2 cellular contexts compared by ENCODE assay signal in the genomic region with DNA sequence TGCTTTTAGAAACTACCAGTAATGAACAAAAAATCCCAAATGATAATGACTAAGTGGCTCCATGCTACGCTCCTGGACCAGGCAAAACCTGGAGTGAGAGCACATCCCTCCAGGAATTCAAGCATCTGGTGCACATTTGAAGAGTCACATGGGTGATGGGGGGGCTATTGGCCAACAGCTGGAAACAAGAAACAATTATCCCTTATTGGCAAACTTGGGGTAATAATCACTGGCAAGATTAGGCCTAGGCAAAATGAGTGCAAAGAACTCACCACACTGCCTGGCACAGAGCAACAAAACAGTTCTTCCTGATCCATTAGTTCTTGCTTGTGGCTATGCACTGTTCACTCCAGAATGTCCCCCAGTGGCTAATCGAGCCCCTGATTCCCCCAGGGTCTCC.
TF ChIP-seq lines count a peak whose summit lies in the region.

No MANE protein-coding gene starts in this region.

TF ChIP-seq in SK-N-SH, 30 proteins besides CTCF, POLR2A, EP300 and RAD21 (continued from another document):
- TF ChIP-seq, protein P1, sequence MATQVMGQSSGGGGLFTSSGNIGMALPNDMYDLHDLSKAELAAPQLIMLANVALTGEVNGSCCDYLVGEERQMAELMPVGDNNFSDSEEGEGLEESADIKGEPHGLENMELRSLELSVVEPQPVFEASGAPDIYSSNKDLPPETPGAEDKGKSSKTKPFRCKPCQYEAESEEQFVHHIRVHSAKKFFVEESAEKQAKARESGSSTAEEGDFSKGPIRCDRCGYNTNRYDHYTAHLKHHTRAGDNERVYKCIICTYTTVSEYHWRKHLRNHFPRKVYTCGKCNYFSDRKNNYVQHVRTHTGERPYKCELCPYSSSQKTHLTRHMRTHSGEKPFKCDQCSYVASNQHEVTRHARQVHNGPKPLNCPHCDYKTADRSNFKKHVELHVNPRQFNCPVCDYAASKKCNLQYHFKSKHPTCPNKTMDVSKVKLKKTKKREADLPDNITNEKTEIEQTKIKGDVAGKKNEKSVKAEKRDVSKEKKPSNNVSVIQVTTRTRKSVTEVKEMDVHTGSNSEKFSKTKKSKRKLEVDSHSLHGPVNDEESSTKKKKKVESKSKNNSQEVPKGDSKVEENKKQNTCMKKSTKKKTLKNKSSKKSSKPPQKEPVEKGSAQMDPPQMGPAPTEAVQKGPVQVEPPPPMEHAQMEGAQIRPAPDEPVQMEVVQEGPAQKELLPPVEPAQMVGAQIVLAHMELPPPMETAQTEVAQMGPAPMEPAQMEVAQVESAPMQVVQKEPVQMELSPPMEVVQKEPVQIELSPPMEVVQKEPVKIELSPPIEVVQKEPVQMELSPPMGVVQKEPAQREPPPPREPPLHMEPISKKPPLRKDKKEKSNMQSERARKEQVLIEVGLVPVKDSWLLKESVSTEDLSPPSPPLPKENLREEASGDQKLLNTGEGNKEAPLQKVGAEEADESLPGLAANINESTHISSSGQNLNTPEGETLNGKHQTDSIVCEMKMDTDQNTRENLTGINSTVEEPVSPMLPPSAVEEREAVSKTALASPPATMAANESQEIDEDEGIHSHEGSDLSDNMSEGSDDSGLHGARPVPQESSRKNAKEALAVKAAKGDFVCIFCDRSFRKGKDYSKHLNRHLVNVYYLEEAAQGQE (IDR thresholded peaks at IDR 0.05; ENCODE audit: low read depth, low read length), result no peak
- TF ChIP-seq, protein P2, sequence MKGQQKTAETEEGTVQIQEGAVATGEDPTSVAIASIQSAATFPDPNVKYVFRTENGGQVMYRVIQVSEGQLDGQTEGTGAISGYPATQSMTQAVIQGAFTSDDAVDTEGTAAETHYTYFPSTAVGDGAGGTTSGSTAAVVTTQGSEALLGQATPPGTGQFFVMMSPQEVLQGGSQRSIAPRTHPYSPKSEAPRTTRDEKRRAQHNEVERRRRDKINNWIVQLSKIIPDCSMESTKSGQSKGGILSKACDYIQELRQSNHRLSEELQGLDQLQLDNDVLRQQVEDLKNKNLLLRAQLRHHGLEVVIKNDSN (IDR thresholded peaks at IDR 0.05; ENCODE audit: borderline replicate concordance, low read depth), result no peak
- TF ChIP-seq, protein P3, sequence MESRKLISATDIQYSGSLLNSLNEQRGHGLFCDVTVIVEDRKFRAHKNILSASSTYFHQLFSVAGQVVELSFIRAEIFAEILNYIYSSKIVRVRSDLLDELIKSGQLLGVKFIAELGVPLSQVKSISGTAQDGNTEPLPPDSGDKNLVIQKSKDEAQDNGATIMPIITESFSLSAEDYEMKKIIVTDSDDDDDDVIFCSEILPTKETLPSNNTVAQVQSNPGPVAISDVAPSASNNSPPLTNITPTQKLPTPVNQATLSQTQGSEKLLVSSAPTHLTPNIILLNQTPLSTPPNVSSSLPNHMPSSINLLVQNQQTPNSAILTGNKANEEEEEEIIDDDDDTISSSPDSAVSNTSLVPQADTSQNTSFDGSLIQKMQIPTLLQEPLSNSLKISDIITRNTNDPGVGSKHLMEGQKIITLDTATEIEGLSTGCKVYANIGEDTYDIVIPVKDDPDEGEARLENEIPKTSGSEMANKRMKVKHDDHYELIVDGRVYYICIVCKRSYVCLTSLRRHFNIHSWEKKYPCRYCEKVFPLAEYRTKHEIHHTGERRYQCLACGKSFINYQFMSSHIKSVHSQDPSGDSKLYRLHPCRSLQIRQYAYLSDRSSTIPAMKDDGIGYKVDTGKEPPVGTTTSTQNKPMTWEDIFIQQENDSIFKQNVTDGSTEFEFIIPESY (IDR thresholded peaks at IDR 0.05; ENCODE audit: borderline replicate concordance, low read depth), result no peak
- TF ChIP-seq, protein P4, sequence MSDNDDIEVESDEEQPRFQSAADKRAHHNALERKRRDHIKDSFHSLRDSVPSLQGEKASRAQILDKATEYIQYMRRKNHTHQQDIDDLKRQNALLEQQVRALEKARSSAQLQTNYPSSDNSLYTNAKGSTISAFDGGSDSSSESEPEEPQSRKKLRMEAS (IDR thresholded peaks at IDR 0.05; ENCODE audit: low read depth), result no peak
- TF ChIP-seq TCF12 (IDR thresholded peaks at IDR 0.05) (no peak), RFX5 (IDR thresholded peaks at IDR 0.05; ENCODE audit: low read length) (no peak), NFIC (IDR thresholded peaks at IDR 0.05; ENCODE audit: borderline replicate concordance) (no peak)

TF ChIP-seq in SK-N-SH treated with all-trans-retinoic acid at 6 μM for 48 hours, 23 proteins besides CTCF, POLR2A, EP300 and RAD21 (continued from another document):
- TF ChIP-seq, protein P5, sequence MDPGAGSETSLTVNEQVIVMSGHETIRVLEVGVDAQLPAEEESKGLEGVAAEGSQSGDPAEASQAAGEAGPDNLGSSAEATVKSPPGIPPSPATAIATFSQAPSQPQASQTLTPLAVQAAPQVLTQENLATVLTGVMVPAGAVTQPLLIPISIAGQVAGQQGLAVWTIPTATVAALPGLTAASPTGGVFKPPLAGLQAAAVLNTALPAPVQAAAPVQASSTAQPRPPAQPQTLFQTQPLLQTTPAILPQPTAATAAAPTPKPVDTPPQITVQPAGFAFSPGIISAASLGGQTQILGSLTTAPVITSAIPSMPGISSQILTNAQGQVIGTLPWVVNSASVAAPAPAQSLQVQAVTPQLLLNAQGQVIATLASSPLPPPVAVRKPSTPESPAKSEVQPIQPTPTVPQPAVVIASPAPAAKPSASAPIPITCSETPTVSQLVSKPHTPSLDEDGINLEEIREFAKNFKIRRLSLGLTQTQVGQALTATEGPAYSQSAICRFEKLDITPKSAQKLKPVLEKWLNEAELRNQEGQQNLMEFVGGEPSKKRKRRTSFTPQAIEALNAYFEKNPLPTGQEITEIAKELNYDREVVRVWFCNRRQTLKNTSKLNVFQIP (CRISPR knock-in tag; IDR thresholded peaks at IDR 0.05; ENCODE audit: borderline replicate concordance, low read depth), result no peak
- TF ChIP-seq OSR1 (CRISPR knock-in tag; IDR thresholded peaks at IDR 0.05) (no peak), ESRRG (CRISPR knock-in tag; IDR thresholded peaks at IDR 0.05) (no peak), ZNF565 (CRISPR knock-in tag; conservative IDR thresholded peaks at IDR 0.05; ENCODE audit: low read depth) (no peak), CSDC2 (CRISPR knock-in tag; IDR thresholded peaks at IDR 0.05) (no peak), ZC3H10 (CRISPR knock-in tag; IDR thresholded peaks at IDR 0.05) (no peak)
- TF ChIP-seq, protein P6, sequence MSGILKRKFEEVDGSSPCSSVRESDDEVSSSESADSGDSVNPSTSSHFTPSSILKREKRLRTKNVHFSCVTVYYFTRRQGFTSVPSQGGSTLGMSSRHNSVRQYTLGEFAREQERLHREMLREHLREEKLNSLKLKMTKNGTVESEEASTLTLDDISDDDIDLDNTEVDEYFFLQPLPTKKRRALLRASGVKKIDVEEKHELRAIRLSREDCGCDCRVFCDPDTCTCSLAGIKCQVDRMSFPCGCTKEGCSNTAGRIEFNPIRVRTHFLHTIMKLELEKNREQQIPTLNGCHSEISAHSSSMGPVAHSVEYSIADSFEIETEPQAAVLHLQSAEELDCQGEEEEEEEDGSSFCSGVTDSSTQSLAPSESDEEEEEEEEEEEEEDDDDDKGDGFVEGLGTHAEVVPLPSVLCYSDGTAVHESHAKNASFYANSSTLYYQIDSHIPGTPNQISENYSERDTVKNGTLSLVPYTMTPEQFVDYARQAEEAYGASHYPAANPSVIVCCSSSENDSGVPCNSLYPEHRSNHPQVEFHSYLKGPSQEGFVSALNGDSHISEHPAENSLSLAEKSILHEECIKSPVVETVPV (CRISPR knock-in tag; IDR thresholded peaks at IDR 0.05), result no peak
